Comparison of ENCODE assay signal across 14 cellular contexts in the genomic region with DNA sequence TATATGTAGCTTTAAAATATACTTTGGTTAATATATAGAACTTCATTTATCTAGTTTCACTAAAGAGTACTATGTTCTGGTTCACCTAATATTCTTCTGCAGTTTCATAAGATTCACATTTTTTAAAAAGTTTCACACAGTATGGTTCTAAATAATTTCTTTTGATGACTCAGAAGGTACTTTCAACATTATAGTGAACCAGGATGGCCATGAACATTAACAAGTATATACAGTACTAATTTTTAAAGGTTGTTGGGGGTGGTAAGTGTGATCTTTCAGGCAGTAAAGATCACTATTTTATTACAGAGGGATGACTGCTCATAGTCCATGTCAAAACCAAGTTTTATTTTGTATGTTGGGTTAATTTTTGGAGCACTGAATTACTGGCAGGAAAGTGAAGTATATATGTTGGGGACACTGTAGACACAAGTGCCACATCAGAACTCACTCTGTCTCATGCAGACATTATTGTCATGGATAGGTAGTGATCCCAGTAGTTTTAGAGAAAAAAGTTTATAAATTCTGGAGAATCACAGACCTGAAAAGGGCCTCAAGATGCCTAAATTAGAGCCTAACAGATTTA. TPM values are rescaled to one million over a fixed set of nuclear protein-coding genes. Genes with fewer than 3 reads are reported as not detected.
DNase-seq lines count a peak whose midpoint lies in the region; ATAC-seq and TF ChIP-seq lines count a peak whose summit lies in the region.
"Had no signal": no experiment of that assay in that cellular context is flagged by ENCODE, and none has a peak within 500 bp of the region (broad histone marks: within the 10 kb centered on the region; RNA-seq: fewer than 3 reads in every experiment).

No MANE protein-coding gene starts in this region.

- DNase-seq in MCF 10A (ENCODE audit: unreplicated experiment) = no peak
- no peak for DNase-seq in natural killer cell treated with Interleukin-12 subunit alpha and Interleukin-12 subunit beta and Interleukin-15 and Interleukin-18, amount 100 ng/mL, for 72 hours (ENCODE audit: low spot score)
- DNase-seq in WTC11 (ENCODE audit: low spot score) = no peak
- no peak for DNase-seq in tibial nerve (ENCODE audit: low spot score in 2 of 2)
- DNase-seq in left colon = no peak
- DNase-seq: DMS79; NCI-H1436; stimulated activated CD4-positive, alpha-beta T cell treated with anti-CD3 and anti-CD28 coated beads, Interleukin-12 subunit alpha, Interleukin-12 subunit beta, amount 100 ng/mL, for 4 hours had no signal

- POLR2A ChIA-PET in MCF 10A (lab: Yijun Ruan, JAX) = interaction anchor here (1.0 kb wide), 1 partner anchor 13 kb away, joined by 3 read pairs; no protein-coding TSS in a partner anchor
- POLR2A ChIA-PET in WTC11 (lab: Charles Lee) = no interaction called here

- peak; percentile 77 for ATAC-seq in HG02610 (IDR thresholded peaks at IDR 0.05; ENCODE audit: unreplicated experiment)
- ATAC-seq in natural killer cell treated with Interleukin-12 subunit alpha and Interleukin-12 subunit beta and Interleukin-15 and Interleukin-18, amount 100 ng/mL, for 72 hours = peak in 1 of 2 donors; percentile 79
- ATAC-seq in HG02973 (IDR thresholded peaks at IDR 0.05; ENCODE audit: unreplicated experiment) = no peak
- ATAC-seq in WTC11 = no peak
- no peak for ATAC-seq in left colon
- ATAC-seq: foreskin keratinocyte had no signal

- peaks cover 17% of the 10 kb centered on the region for H3K36me3 ChIP-seq in ACC112 (ENCODE audit: insufficient read depth, low read length)
- peaks cover 0 to 36% (median 7%) of the 10 kb centered on the region in 3 donors for H3K36me3 ChIP-seq in tibial nerve

- H3K27ac ChIP-seq in ACC112 (ENCODE audit: low read depth, low read length) (peak overlapping the region; percentile 4; the same call in 1 of the 2 replicates), tibial nerve (no peak overlapping the region)
- H3K27ac ChIP-seq: foreskin keratinocyte, neutrophil had no signal

- H3K36me3 Mint-ChIP-seq in MCF 10A (ENCODE audit: insufficient read depth, unreplicated experiment) (peaks cover 48% of the 10 kb centered on the region), WTC11 (peaks cover 7% of the 10 kb centered on the region)
- H3K36me3 Mint-ChIP-seq in natural killer cell treated with Interleukin-12 subunit alpha and Interleukin-12 subunit beta and Interleukin-15 and Interleukin-18, amount 100 ng/mL, for 72 hours = peaks cover 5% of the 10 kb centered on the region

- H3K27me3 Mint-ChIP-seq in MCF 10A (ENCODE audit: insufficient read depth, unreplicated experiment) = no peaks in the 10 kb centered on the region
- H3K27me3 Mint-ChIP-seq in natural killer cell treated with Interleukin-12 subunit alpha and Interleukin-12 subunit beta and Interleukin-15 and Interleukin-18, amount 100 ng/mL, for 72 hours = no peaks in the 10 kb centered on the region
- H3K27me3 Mint-ChIP-seq in WTC11 (ENCODE audit: low read depth) = no peaks in the 10 kb centered on the region
- H3K27me3 Mint-ChIP-seq: dendritic cell treated with granulocyte-macrophage colony-stimulating factor and Interleukin-4, amounts not matched to agents 40 ng/mL and 50 ng/mL, for 4 days had no signal

- no peaks in the 10 kb centered on the region for H3K9me3 ChIP-seq in tibial nerve
- H3K9me3 ChIP-seq: neutrophil had no signal

- H3K4me1 Mint-ChIP-seq in MCF 10A (ENCODE audit: insufficient read depth, unreplicated experiment) (peaks cover 12% of the 10 kb centered on the region), WTC11 (peaks cover 23% of the 10 kb centered on the region)
- peaks cover 27 to 28% of the 10 kb centered on the region in 2 donors for H3K4me1 Mint-ChIP-seq in natural killer cell treated with Interleukin-12 subunit alpha and Interleukin-12 subunit beta and Interleukin-15 and Interleukin-18, amount 100 ng/mL, for 72 hours (ENCODE audit: low read depth in 2 of 2)

- H3K9me3 Mint-ChIP-seq in MCF 10A (ENCODE audit: unreplicated experiment) (no peaks in the 10 kb centered on the region), WTC11 (no peaks in the 10 kb centered on the region)
- H3K9me3 Mint-ChIP-seq in natural killer cell treated with Interleukin-12 subunit alpha and Interleukin-12 subunit beta and Interleukin-15 and Interleukin-18, amount 100 ng/mL, for 72 hours = no peaks in the 10 kb centered on the region
- H3K9me3 Mint-ChIP-seq: dendritic cell treated with granulocyte-macrophage colony-stimulating factor and Interleukin-4, amounts not matched to agents 40 ng/mL and 50 ng/mL, for 4 days had no signal

- TF ChIP-seq EP300 in tibial nerve (IDR thresholded peaks at IDR 0.05) = no peak

- TF ChIP-seq POLR2A in tibial nerve (IDR thresholded peaks at IDR 0.05) = no peak

- H3K4me3 ChIP-seq in ACC112 (ENCODE audit: low read depth, low read length) (no peak overlapping the region), tibial nerve (no peak overlapping the region)

- CTCF ChIA-PET in MCF 10A (lab: Yijun Ruan, JAX) = interaction anchor here (0.6 to 4.4 kb wide), 6 partner anchors 9 to 231 kb away, joined by 3 to 41 read pairs (median 4); no protein-coding TSS in a partner anchor
- CTCF ChIA-PET in WTC11 (lab: Charles Lee) = interaction anchor here (0.7 to 2.1 kb wide), 3 partner anchors 37 to 181 kb away, joined by 3 to 6 read pairs (median 4); no protein-coding TSS in a partner anchor

- no peaks in the 10 kb centered on the region for H3K79me2 ChIP-seq in ACC112 (ENCODE audit: control insufficient read depth, insufficient read depth, low read length, unreplicated experiment)

- H3K27ac Mint-ChIP-seq in MCF 10A (ENCODE audit: low read depth, unreplicated experiment) (peak overlapping the region; percentile 77), WTC11 (no peak overlapping the region)
- H3K27ac Mint-ChIP-seq in natural killer cell treated with Interleukin-12 subunit alpha and Interleukin-12 subunit beta and Interleukin-15 and Interleukin-18, amount 100 ng/mL, for 72 hours = peak overlapping the region; percentile 3 to 61
- H3K27ac Mint-ChIP-seq: dendritic cell treated with granulocyte-macrophage colony-stimulating factor and Interleukin-4, amounts not matched to agents 40 ng/mL and 50 ng/mL, for 4 days had no signal

- TF ChIP-seq CTCF in MCF 10A (IDR thresholded peaks at IDR 0.05; ENCODE audit: unreplicated experiment) (no peak), WTC11 (IDR thresholded peaks at IDR 0.05) (no peak), tibial nerve (IDR thresholded peaks at IDR 0.05) (no peak)

- H3K4me3 Mint-ChIP-seq in MCF 10A (ENCODE audit: unreplicated experiment) (no peak overlapping the region), WTC11 (no peak overlapping the region)
- H3K4me3 Mint-ChIP-seq in natural killer cell treated with Interleukin-12 subunit alpha and Interleukin-12 subunit beta and Interleukin-15 and Interleukin-18, amount 100 ng/mL, for 72 hours = peak overlapping the region; percentile 28
- H3K4me3 Mint-ChIP-seq: dendritic cell treated with granulocyte-macrophage colony-stimulating factor and Interleukin-4, amounts not matched to agents 40 ng/mL and 50 ng/mL, for 4 days had no signal

- BruUV-seq in MCF 10A (replicated peaks; lab: Mats Ljungman, UMichigan) = no TSS peak

- H3K27me3 ChIP-seq in ACC112 (ENCODE audit: insufficient read depth, low read length) (no peaks in the 10 kb centered on the region), tibial nerve (no peaks in the 10 kb centered on the region)
- H3K27me3 ChIP-seq: foreskin keratinocyte, neutrophil had no signal

- H3K4me1 ChIP-seq in ACC112 (ENCODE audit: control insufficient read depth, insufficient read depth, low read length, unreplicated experiment) (peaks cover 27% of the 10 kb centered on the region), tibial nerve (peaks cover 0 to 29% (median 13%) of the 10 kb centered on the region in 4 donors)

- intact Hi-C loops in MCF 10A (cut with micrococcal nuclease) = no loop called here
- intact Hi-C loops in left colon (cut with DNase I, micrococcal nuclease) = loop anchor here in 1 of 2 donors (10.0 kb wide), 1 partner anchor 188 kb away; no protein-coding TSS in a partner anchor

- H2AFZ ChIP-seq in ACC112 (ENCODE audit: low read length, unreplicated experiment) = no peak overlapping the region

TF ChIP-seq in WTC11, 78 proteins besides CTCF, POLR2A, EP300 and RAD21:
- TF ChIP-seq, protein P1, sequence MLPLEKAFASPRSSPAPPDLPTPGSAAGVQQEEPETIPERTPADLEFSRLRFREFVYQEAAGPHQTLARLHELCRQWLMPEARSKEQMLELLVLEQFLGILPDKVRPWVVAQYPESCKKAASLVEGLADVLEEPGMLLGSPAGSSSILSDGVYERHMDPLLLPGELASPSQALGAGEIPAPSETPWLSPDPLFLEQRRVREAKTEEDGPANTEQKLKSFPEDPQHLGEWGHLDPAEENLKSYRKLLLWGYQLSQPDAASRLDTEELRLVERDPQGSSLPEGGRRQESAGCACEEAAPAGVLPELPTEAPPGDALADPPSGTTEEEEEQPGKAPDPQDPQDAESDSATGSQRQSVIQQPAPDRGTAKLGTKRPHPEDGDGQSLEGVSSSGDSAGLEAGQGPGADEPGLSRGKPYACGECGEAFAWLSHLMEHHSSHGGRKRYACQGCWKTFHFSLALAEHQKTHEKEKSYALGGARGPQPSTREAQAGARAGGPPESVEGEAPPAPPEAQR (CRISPR knock-in tag; IDR thresholded peaks at IDR 0.05) = no peak
- TF ChIP-seq CREB1 (CRISPR knock-in tag; IDR thresholded peaks at IDR 0.05) = no peak

RNA-seq across cellular contexts. Expression of a gene that starts 60.0 kb away (rescaled TPM):
- 37.7 and 42.5 TPM in 2 replicates for total RNA-seq in MCF 10A (2022)
- 10 to 100 TPM; 51.3 to 52.0 TPM for total RNA-seq in natural killer cell treated with Interleukin-12 subunit alpha and Interleukin-12 subunit beta and Interleukin-15 and Interleukin-18, amount 100 ng/mL, for 72 hours
- total RNA-seq in WTC11 (2021) = 28.9 to 30.3 TPM (median 29.1 TPM) in 3 replicates
- 10 to 100 TPM; 42.2 to 53.7 (median 51.1) TPM for total RNA-seq in tibial nerve
- 10 to 100 TPM; 38.6 to 42.3 TPM for total RNA-seq in left colon
